1 cellular context compared by ENCODE assay signal in the genomic region with DNA sequence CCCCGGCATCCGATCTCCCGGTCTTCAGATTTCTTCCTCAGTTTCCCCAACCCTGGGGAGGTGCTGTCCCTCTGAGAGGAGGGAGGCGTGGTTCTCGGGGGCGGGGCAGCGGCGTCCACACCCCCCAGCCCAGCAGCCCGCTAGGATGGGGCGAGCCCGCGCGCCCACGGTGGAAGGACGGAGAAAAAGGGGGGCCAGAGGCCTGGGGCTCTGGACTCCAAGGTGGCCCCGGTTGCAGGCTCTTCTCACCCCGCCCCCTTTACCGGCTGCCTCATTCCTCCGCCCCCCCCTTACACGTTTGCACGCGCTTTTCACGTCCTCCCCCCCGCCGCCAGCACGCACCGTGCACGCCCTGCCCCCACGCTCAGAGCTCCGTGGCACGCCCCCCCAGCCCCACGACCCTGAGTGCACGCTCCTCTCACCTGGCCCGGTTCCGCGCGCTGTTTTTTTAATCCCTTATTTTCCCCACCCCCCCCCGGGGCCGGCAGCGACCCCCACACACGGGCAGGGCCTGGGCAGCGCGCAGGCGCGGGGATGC.
TF ChIP-seq lines count a peak whose summit lies in the region.

No MANE protein-coding gene starts in this region.

TF ChIP-seq in H1, 55 proteins besides CTCF, POLR2A, EP300 and RAD21:
- TF ChIP-seq KDM4A (IDR thresholded peaks at IDR 0.05; ENCODE audit: low read depth, low read length, severe bottlenecking): no peak
- no peak for TF ChIP-seq EGR1 (IDR thresholded peaks at IDR 0.05; ENCODE audit: borderline replicate concordance, low read depth, low read length)
- TF ChIP-seq YY1 (IDR thresholded peaks at IDR 0.05; ENCODE audit: low read depth, low read length): no peak
- TF ChIP-seq BRCA1 (IDR thresholded peaks at IDR 0.05; ENCODE audit: low read depth, low read length): no peak
- no peak for TF ChIP-seq SP2 (IDR thresholded peaks at IDR 0.05; ENCODE audit: low read length)
- TF ChIP-seq RBBP5 (IDR thresholded peaks at IDR 0.05; ENCODE audit: borderline replicate concordance, low read depth, low read length): no peak
- no peak for TF ChIP-seq RXRA (IDR thresholded peaks at IDR 0.05; ENCODE audit: insufficient read depth, low read depth, low read length)
- no peak for TF ChIP-seq SP1 (IDR thresholded peaks at IDR 0.05; ENCODE audit: low read depth, low read length)
- no peak for TF ChIP-seq HDAC2 (IDR thresholded peaks at IDR 0.05; ENCODE audit: borderline replicate concordance in 1 of 2, low read depth in 2 of 2, low read length in 2 of 2)
- TF ChIP-seq TAF1 (IDR thresholded peaks at IDR 0.05; ENCODE audit: low read depth, low read length): no peak
- TF ChIP-seq POU5F1 (IDR thresholded peaks at IDR 0.05; ENCODE audit: low read depth, low read length): no peak
